In the genomic region with DNA sequence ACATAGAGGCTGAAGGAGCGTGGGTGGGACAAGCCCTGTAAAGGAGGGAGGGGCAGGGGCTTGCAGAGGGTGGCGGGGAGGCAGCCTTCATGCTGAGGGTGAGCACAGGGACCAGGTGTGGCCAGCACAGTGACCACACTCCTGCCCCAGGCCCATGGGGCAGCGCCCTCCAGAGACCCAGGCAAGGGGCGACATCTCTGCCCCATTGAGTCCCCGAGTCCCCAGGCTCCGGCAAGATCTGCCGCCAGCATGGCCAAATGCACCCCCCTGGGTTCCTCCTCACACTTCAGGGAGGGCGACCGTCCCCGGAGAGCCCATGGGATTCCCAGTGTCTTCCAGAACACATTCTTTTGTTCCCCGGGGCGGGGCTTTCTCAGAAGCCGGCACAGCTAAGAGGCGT, we compare ENCODE assay signal across 18 cellular contexts.
A peak's percentile ranks its signal among the peaks of the same experiment; 100 is the strongest.
DNase-seq lines count a peak whose midpoint lies in the region; ATAC-seq, FAIRE-seq and TF ChIP-seq lines count a peak whose summit lies in the region.
"Had no signal": no experiment of that assay in that cellular context is flagged by ENCODE, and none has a peak within 500 bp of the region (broad histone marks: within the 10 kb centered on the region; RNA-seq: fewer than 3 reads in every experiment).

No MANE protein-coding gene starts in this region.

- TF ChIP-seq EP300 in K562 (IDR thresholded peaks at IDR 0.05; ENCODE audit: low read length): no peak

- no peak overlapping the region for H3K4me3 ChIP-seq in K562
- H3K4me3 ChIP-seq: Peyer's patch, SK-N-MC had no signal

- H3K27ac ChIP-seq in K562 (ENCODE audit: extremely low read depth, low read depth, low read length): no peak overlapping the region
- H3K27ac ChIP-seq: Peyer's patch, SK-N-MC had no signal

- no peaks in the 10 kb centered on the region for H3K27me3 ChIP-seq in K562 (ENCODE audit: control insufficient read depth in 2 of 2, insufficient read depth in 2 of 2, low read length in 2 of 2)
- H3K27me3 ChIP-seq: BE2C, Peyer's patch had no signal

- intact Hi-C loops in natural killer cell (cut with micrococcal nuclease): no loop called here
- intact Hi-C loops in K562 (cut with micrococcal nuclease): no loop called here
- intact Hi-C loops in posterior vena cava (cut with DNase I): loop anchor here in 1 of 2 donors (2.0 kb wide), 1 partner anchor 310 kb away; no protein-coding TSS in a partner anchor

- no peak for TF ChIP-seq CTCF in natural killer cell (IDR thresholded peaks at IDR 0.05)
- no peak for TF ChIP-seq CTCF in K562 (IDR thresholded peaks at IDR 0.05 in 2 of 3, conservative IDR thresholded peaks at IDR 0.05 in 1 of 3; ENCODE audit: insufficient read depth in 2 of 3, low read depth in 1 of 3, low read length in 3 of 3)

- FAIRE-seq in K562 (lab: Jason Lieb, UNC): no peak
- FAIRE-seq: GM19239, H1 had no signal

- H2AFZ ChIP-seq in K562 (ENCODE audit: low read depth, low read length): no peak overlapping the region

- POLR2A ChIA-PET in K562 (lab: Yijun Ruan, JAX): interaction anchor here (1.0 to 1.4 kb wide), 2 partner anchors 9 to 14 kb away, joined by 3 to 4 read pairs; no protein-coding TSS in a partner anchor

- H4K20me1 ChIP-seq in K562 (replicated peaks; ENCODE audit: control insufficient read depth, insufficient read depth, low read length): no peaks in the 10 kb centered on the region

- H3K9me1 ChIP-seq in K562 (ENCODE audit: control insufficient read depth, insufficient read depth, low read length): no peaks in the 10 kb centered on the region

- in situ Hi-C loops in K562 (cut with MboI): no loop called here

- H3K4me3 Mint-ChIP-seq in natural killer cell treated with Interleukin-12 subunit alpha and Interleukin-12 subunit beta and Interleukin-15 and Interleukin-18, amount 100 ng/mL, for 72 hours: no peak overlapping the region
- H3K4me3 Mint-ChIP-seq in natural killer cell: no peak overlapping the region
- H3K4me3 Mint-ChIP-seq: CD4-positive, alpha-beta T cell had no signal

- 57% methylated on average over 11 of the region's 14 CpGs for WGBS in K562 (ENCODE audit: insufficient coverage, low coverage, missing lambda C conversion rate)

- H3K27me3 Mint-ChIP-seq in natural killer cell treated with Interleukin-12 subunit alpha and Interleukin-12 subunit beta and Interleukin-15 and Interleukin-18, amount 100 ng/mL, for 72 hours: no peaks in the 10 kb centered on the region
- no peaks in the 10 kb centered on the region for H3K27me3 Mint-ChIP-seq in natural killer cell (ENCODE audit: low read depth in 2 of 2)
- H3K27me3 Mint-ChIP-seq: CD4-positive, alpha-beta T cell; IgD-negative memory B cell had no signal

- H3K79me2 ChIP-seq in K562 (ENCODE audit: control insufficient read depth, insufficient read depth, low read length): no peaks in the 10 kb centered on the region

- H3K4me1 ChIP-seq in K562 (replicated peaks in 1 of 2; ENCODE audit: control insufficient read depth in 2 of 2, insufficient read depth in 2 of 2, low read length in 2 of 2): peaks cover 4 to 16% of the 10 kb centered on the region in 2 experiments; a peak in 4 of 5 replicates
- H3K4me1 ChIP-seq: BE2C, Peyer's patch had no signal

- no peak for TF ChIP-seq POLR2A in K562 (conservative IDR thresholded peaks at IDR 0.05)

- TF ChIP-seq RAD21 in K562 (CRISPR knock-in tag; conservative IDR thresholded peaks at IDR 0.05 in 1 of 2, IDR thresholded peaks at IDR 0.05 in 1 of 2): no peak

- no TSS peak for BruUV-seq in K562 (replicated peaks; lab: Mats Ljungman, UMichigan)

- H3K36me3 Mint-ChIP-seq in natural killer cell treated with Interleukin-12 subunit alpha and Interleukin-12 subunit beta and Interleukin-15 and Interleukin-18, amount 100 ng/mL, for 72 hours: no peaks in the 10 kb centered on the region
- H3K36me3 Mint-ChIP-seq in natural killer cell: no peaks in the 10 kb centered on the region

- ATAC-seq in natural killer cell treated with Interleukin-12 subunit alpha and Interleukin-12 subunit beta and Interleukin-15 and Interleukin-18, amount 100 ng/mL, for 72 hours: peak; percentile 30 to 31
- ATAC-seq in natural killer cell (no peak), K562 (peak; percentile 37; the same call in 2 of the 3 replicates)

- H3K27ac Mint-ChIP-seq in natural killer cell treated with Interleukin-12 subunit alpha and Interleukin-12 subunit beta and Interleukin-15 and Interleukin-18, amount 100 ng/mL, for 72 hours: no peak overlapping the region
- peak overlapping the region in 1 of 2 donors; percentile 34 for H3K27ac Mint-ChIP-seq in natural killer cell
- H3K27ac Mint-ChIP-seq: CD4-positive, alpha-beta T cell had no signal

- no peaks in the 10 kb centered on the region; the same call in 1 of the 2 replicates for H3K9me3 ChIP-seq in K562 (replicated peaks; ENCODE audit: control insufficient read depth, insufficient read depth, low read depth, low read length)
- H3K9me3 ChIP-seq: BE2C, Caco-2, Peyer's patch had no signal

- CTCF ChIA-PET in K562 (lab: Yijun Ruan, JAX; ENCODE audit: low intra/inter-chr PET ratio): no interaction called here

- peaks cover 5 to 8% of the 10 kb centered on the region in 2 donors for H3K4me1 Mint-ChIP-seq in natural killer cell treated with Interleukin-12 subunit alpha and Interleukin-12 subunit beta and Interleukin-15 and Interleukin-18, amount 100 ng/mL, for 72 hours (ENCODE audit: low read depth in 2 of 2)
- H3K4me1 Mint-ChIP-seq in natural killer cell: peaks cover 10 to 16% of the 10 kb centered on the region in 2 donors

- no peaks in the 10 kb centered on the region for H3K9me3 Mint-ChIP-seq in natural killer cell treated with Interleukin-12 subunit alpha and Interleukin-12 subunit beta and Interleukin-15 and Interleukin-18, amount 100 ng/mL, for 72 hours
- H3K9me3 Mint-ChIP-seq in natural killer cell: no peaks in the 10 kb centered on the region
- H3K9me3 Mint-ChIP-seq: CD4-positive, alpha-beta T cell; IgD-negative memory B cell had no signal

- no peaks in the 10 kb centered on the region for H3K36me3 ChIP-seq in K562 (ENCODE audit: control insufficient read depth, insufficient read depth, low read length)
- H3K36me3 ChIP-seq: BE2C, Peyer's patch had no signal

- H3K9ac ChIP-seq in K562 (ENCODE audit: insufficient read depth in 1 of 2, low read depth in 2 of 2, low read length in 2 of 2): no peak overlapping the region

- DNase-seq in natural killer cell treated with Interleukin-12 subunit alpha and Interleukin-12 subunit beta and Interleukin-15 and Interleukin-18, amount 100 ng/mL, for 72 hours (ENCODE audit: low spot score): peak; percentile 46
- DNase-seq in natural killer cell (no peak), K562 (ENCODE audit: extremely low read depth in 1 of 4, low spot score in 3 of 4) (no peak), posterior vena cava (ENCODE audit: low spot score) (peak; percentile 79), NAMALWA (ENCODE audit: low spot score) (no peak), NCI-H2081 treated with DMSO at 0.1 percent for 48 hours (lab: John Stamatoyannopoulos, UW) (no peak), Kasumi-1 (lab: John Stamatoyannopoulos, UW) (no peak)
- DNase-seq: CD4-positive, alpha-beta T cell; GF-D8; NCI-H1105; SHP77 had no signal

- no peak overlapping the region for H3K4me2 ChIP-seq in K562 (ENCODE audit: insufficient read depth, low read length)

TF ChIP-seq in K562, 482 proteins besides CTCF, POLR2A, EP300 and RAD21 (continues in another document):
- TF ChIP-seq MTF1 (CRISPR knock-in tag; IDR thresholded peaks at IDR 0.05; ENCODE audit: borderline replicate concordance): no peak
- no peak for TF ChIP-seq BRD4 (IDR thresholded peaks at IDR 0.05)
- no peak for TF ChIP-seq TAF1 (IDR thresholded peaks at IDR 0.05; ENCODE audit: control insufficient read depth, extremely low read depth, insufficient read depth, low read length, severe bottlenecking)
- no peak for TF ChIP-seq POLR2G (IDR thresholded peaks at IDR 0.05; ENCODE audit: low read depth, low read length)
- no peak for TF ChIP-seq CTBP1 (IDR thresholded peaks at IDR 0.05; ENCODE audit: borderline replicate concordance)
- no peak for TF ChIP-seq MED1 (CRISPR knock-in tag; IDR thresholded peaks at IDR 0.05; ENCODE audit: borderline replicate concordance)
- TF ChIP-seq SMARCB1 (IDR thresholded peaks at IDR 0.05; ENCODE audit: insufficient read length, low read depth): no peak
- TF ChIP-seq MXD1 (CRISPR knock-in tag; IDR thresholded peaks at IDR 0.05; ENCODE audit: borderline replicate concordance, poor library complexity, severe bottlenecking): no peak
- no peak for TF ChIP-seq GATAD2A (IDR thresholded peaks at IDR 0.05)

Comparison
In these comparisons a context has a peak if more than half of its experiments do, and no peak if none do; other contexts are left out.
1. ATAC-seq: peak in natural killer cell treated with Interleukin-12 subunit alpha and Interleukin-12 subunit beta and Interleukin-15 and Interleukin-18, amount 100 ng/mL, for 72 hours (2 of 2) and K562 (single experiment); none in natural killer cell (0 of 3).
2. DNase-seq: peak in natural killer cell treated with Interleukin-12 subunit alpha and Interleukin-12 subunit beta and Interleukin-15 and Interleukin-18, amount 100 ng/mL, for 72 hours (single experiment) and posterior vena cava (single experiment); none in natural killer cell (single experiment), K562 (0 of 4), NAMALWA (single experiment), NCI-H2081 treated with DMSO at 0.1 percent for 48 hours (single experiment) and Kasumi-1 (0 of 2).